Comparison of ENCODE assay signal across 25 cellular contexts in genomic region chr4:134677209-134677814, GRCh38.
"Had no signal": no experiment of that assay in that cellular context is flagged by ENCODE, and none has a peak within 500 bp of the region (broad histone marks: within the 10 kb centered on the region; RNA-seq: fewer than 3 reads in every experiment).

No MANE protein-coding gene starts in this region.

- ATAC-seq: K562, Panc1, PC-3, T-cell had no signal

- H3K4me3 ChIP-seq: K562 had no signal

- H3K27ac ChIP-seq: HL-60, KMS-11, RWPE1 had no signal

- DNase-seq: Kasumi-1, MV-4-11, NCI-H1048, NCI-H1105, NCI-H1417, NCI-H1436 treated with DMSO at 0.1 percent for 48 hours, NCI-H1694, NCI-H187 treated with DMSO at 0.1 percent for 48 hours, NCI-H2029 treated with DMSO at 0.1 percent for 48 hours, NCI-H2171 treated with DMSO at 0.1 percent for 48 hours, NCI-H345, NCI-H446 treated with DMSO at 0.1 percent for 48 hours, NCI-H510A treated with DMSO at 0.1 percent for 48 hours, NCI-H69, NCI-H774, PC-3, SHP77, SK-N-SH, SW 1271, T-cell had no signal

- H3K4me2 ChIP-seq: KMS-11, SK-N-SH had no signal

- H3K9ac ChIP-seq: KMS-11, SK-N-SH had no signal

- H3K9me3 ChIP-seq: SK-N-SH had no signal
